1 cellular context compared by ENCODE assay signal in genomic region chr11:65429724-65430405, GRCh38.
TF ChIP-seq lines count a peak whose summit lies in the region.

No MANE protein-coding gene starts in this region.

TF ChIP-seq in K562, 482 proteins besides CTCF, POLR2A, EP300 and RAD21 (continued from another document and continues in another):
- TF ChIP-seq ZNF584 (CRISPR knock-in tag; IDR thresholded peaks at IDR 0.05; ENCODE audit: low read depth) (no peak), YY1 (IDR thresholded peaks at IDR 0.05; ENCODE audit: borderline replicate concordance in 1 of 3, control insufficient read depth in 1 of 3, extremely low read depth in 1 of 3, insufficient read depth in 3 of 3, insufficient read length in 1 of 3, insufficient replicate concordance in 2 of 3, low read depth in 1 of 3, low read length in 2 of 3) (no peak), ZNF274 (IDR thresholded peaks at IDR 0.05; ENCODE audit: borderline replicate concordance, low read depth, low read length) (peak; percentile 49; the same call in 1 of the 2 replicates), FOXJ2 (tag; IDR thresholded peaks at IDR 0.05) (no peak), HNRNPLL (IDR thresholded peaks at IDR 0.05; ENCODE audit: low read depth, low read length, poor library complexity, severe bottlenecking) (no peak), UBTF (IDR thresholded peaks at IDR 0.05; ENCODE audit: borderline replicate concordance in 1 of 2, low read depth in 2 of 2, low read length in 2 of 2) (no peak), SAP30 (IDR thresholded peaks at IDR 0.05; ENCODE audit: borderline replicate concordance, insufficient read depth, low read depth, low read length, poor library complexity, severe bottlenecking) (no peak), CCAR2 (IDR thresholded peaks at IDR 0.05; ENCODE audit: low read depth, low read length) (no peak), NFXL1 (CRISPR knock-in tag; IDR thresholded peaks at IDR 0.05) (no peak), NUFIP1 (IDR thresholded peaks at IDR 0.05; ENCODE audit: partially characterized antibody) (no peak), ZBTB17 (CRISPR knock-in tag; IDR thresholded peaks at IDR 0.05) (0 out of 2 replicates have a peak, but pooled peaks have one; percentile 29), TAF15 (IDR thresholded peaks at IDR 0.05; ENCODE audit: low read depth, low read length) (no peak), WHSC1 (IDR thresholded peaks at IDR 0.05; ENCODE audit: low read length) (no peak), ARID1B (IDR thresholded peaks at IDR 0.05) (no peak), HLTF (IDR thresholded peaks at IDR 0.05) (no peak), ZNF766 (CRISPR knock-in tag; conservative IDR thresholded peaks at IDR 0.05) (no peak), KAT8 (IDR thresholded peaks at IDR 0.05; ENCODE audit: low read depth) (no peak), XRCC4 (IDR thresholded peaks at IDR 0.05; ENCODE audit: extremely low read depth, insufficient read depth, insufficient read length) (no peak), CCNT2 (IDR thresholded peaks at IDR 0.05; ENCODE audit: borderline replicate concordance, extremely low read depth, insufficient read length, low read depth, low read length) (peak; percentile 52), MTA1 (IDR thresholded peaks at IDR 0.05; ENCODE audit: borderline replicate concordance) (no peak), NCOA6 (IDR thresholded peaks at IDR 0.05) (no peak), PCBP2 (IDR thresholded peaks at IDR 0.05; ENCODE audit: low read depth, low read length, poor library complexity, severe bottlenecking) (no peak), STAT5A (IDR thresholded peaks at IDR 0.05; ENCODE audit: borderline replicate concordance, low read length) (no peak), TEAD4 (IDR thresholded peaks at IDR 0.05; ENCODE audit: low read length) (no peak), TEAD4 (CRISPR knock-in tag; IDR thresholded peaks at IDR 0.05; ENCODE audit: borderline replicate concordance) (no peak), SP2 (IDR thresholded peaks at IDR 0.05; ENCODE audit: extremely low read depth, low read depth, low read length, poor library complexity, severe bottlenecking) (no peak), RBFOX2 (IDR thresholded peaks at IDR 0.05; ENCODE audit: low read depth, low read length) (peak; percentile 75), CREM (IDR thresholded peaks at IDR 0.05; ENCODE audit: low read depth) (peak; percentile 24; the same call in 1 of the 2 replicates), NCOA1 (IDR thresholded peaks at IDR 0.05; ENCODE audit: low read depth) (no peak), GTF3C2 (IDR thresholded peaks at IDR 0.05; ENCODE audit: borderline replicate concordance, extremely low read depth, insufficient read length) (no peak), ZNF75A (CRISPR knock-in tag; IDR thresholded peaks at IDR 0.05) (no peak), BCL6 (CRISPR knock-in tag; IDR thresholded peaks at IDR 0.05) (no peak), SMAD1 (IDR thresholded peaks at IDR 0.05; ENCODE audit: low read depth, low read length, partially characterized antibody) (no peak), ETV5 (CRISPR knock-in tag; IDR thresholded peaks at IDR 0.05; ENCODE audit: low read depth) (0 out of 2 replicates have a peak, but pooled peaks have one; percentile 40), CAMTA2 (CRISPR knock-in tag; conservative IDR thresholded peaks at IDR 0.05) (no peak), PTTG1 (tag; IDR thresholded peaks at IDR 0.05; ENCODE audit: low read depth) (no peak), PKNOX1 (IDR thresholded peaks at IDR 0.05) (no peak), ATF1 (CRISPR knock-in tag; IDR thresholded peaks at IDR 0.05) (no peak), ATF1 (tag; IDR thresholded peaks at IDR 0.05) (no peak), ELF1 (tag; IDR thresholded peaks at IDR 0.05) (no peak), NR2F6 (CRISPR knock-in tag; IDR thresholded peaks at IDR 0.05) (0 out of 2 replicates have a peak, but pooled peaks have one; percentile 23)
- TF ChIP-seq, protein P1, sequence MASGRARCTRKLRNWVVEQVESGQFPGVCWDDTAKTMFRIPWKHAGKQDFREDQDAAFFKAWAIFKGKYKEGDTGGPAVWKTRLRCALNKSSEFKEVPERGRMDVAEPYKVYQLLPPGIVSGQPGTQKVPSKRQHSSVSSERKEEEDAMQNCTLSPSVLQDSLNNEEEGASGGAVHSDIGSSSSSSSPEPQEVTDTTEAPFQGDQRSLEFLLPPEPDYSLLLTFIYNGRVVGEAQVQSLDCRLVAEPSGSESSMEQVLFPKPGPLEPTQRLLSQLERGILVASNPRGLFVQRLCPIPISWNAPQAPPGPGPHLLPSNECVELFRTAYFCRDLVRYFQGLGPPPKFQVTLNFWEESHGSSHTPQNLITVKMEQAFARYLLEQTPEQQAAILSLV (tag; IDR thresholded peaks at IDR 0.05) = 0 out of 2 replicates have a peak, but pooled peaks have one; percentile 8
- TF ChIP-seq, protein P2, sequence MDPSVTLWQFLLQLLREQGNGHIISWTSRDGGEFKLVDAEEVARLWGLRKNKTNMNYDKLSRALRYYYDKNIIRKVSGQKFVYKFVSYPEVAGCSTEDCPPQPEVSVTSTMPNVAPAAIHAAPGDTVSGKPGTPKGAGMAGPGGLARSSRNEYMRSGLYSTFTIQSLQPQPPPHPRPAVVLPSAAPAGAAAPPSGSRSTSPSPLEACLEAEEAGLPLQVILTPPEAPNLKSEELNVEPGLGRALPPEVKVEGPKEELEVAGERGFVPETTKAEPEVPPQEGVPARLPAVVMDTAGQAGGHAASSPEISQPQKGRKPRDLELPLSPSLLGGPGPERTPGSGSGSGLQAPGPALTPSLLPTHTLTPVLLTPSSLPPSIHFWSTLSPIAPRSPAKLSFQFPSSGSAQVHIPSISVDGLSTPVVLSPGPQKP (CRISPR knock-in tag; IDR thresholded peaks at IDR 0.05) = no peak
- TF ChIP-seq, protein P3, sequence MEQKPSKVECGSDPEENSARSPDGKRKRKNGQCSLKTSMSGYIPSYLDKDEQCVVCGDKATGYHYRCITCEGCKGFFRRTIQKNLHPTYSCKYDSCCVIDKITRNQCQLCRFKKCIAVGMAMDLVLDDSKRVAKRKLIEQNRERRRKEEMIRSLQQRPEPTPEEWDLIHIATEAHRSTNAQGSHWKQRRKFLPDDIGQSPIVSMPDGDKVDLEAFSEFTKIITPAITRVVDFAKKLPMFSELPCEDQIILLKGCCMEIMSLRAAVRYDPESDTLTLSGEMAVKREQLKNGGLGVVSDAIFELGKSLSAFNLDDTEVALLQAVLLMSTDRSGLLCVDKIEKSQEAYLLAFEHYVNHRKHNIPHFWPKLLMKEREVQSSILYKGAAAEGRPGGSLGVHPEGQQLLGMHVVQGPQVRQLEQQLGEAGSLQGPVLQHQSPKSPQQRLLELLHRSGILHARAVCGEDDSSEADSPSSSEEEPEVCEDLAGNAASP (IDR thresholded peaks at IDR 0.05) = no peak
- TF ChIP-seq, protein P4, sequence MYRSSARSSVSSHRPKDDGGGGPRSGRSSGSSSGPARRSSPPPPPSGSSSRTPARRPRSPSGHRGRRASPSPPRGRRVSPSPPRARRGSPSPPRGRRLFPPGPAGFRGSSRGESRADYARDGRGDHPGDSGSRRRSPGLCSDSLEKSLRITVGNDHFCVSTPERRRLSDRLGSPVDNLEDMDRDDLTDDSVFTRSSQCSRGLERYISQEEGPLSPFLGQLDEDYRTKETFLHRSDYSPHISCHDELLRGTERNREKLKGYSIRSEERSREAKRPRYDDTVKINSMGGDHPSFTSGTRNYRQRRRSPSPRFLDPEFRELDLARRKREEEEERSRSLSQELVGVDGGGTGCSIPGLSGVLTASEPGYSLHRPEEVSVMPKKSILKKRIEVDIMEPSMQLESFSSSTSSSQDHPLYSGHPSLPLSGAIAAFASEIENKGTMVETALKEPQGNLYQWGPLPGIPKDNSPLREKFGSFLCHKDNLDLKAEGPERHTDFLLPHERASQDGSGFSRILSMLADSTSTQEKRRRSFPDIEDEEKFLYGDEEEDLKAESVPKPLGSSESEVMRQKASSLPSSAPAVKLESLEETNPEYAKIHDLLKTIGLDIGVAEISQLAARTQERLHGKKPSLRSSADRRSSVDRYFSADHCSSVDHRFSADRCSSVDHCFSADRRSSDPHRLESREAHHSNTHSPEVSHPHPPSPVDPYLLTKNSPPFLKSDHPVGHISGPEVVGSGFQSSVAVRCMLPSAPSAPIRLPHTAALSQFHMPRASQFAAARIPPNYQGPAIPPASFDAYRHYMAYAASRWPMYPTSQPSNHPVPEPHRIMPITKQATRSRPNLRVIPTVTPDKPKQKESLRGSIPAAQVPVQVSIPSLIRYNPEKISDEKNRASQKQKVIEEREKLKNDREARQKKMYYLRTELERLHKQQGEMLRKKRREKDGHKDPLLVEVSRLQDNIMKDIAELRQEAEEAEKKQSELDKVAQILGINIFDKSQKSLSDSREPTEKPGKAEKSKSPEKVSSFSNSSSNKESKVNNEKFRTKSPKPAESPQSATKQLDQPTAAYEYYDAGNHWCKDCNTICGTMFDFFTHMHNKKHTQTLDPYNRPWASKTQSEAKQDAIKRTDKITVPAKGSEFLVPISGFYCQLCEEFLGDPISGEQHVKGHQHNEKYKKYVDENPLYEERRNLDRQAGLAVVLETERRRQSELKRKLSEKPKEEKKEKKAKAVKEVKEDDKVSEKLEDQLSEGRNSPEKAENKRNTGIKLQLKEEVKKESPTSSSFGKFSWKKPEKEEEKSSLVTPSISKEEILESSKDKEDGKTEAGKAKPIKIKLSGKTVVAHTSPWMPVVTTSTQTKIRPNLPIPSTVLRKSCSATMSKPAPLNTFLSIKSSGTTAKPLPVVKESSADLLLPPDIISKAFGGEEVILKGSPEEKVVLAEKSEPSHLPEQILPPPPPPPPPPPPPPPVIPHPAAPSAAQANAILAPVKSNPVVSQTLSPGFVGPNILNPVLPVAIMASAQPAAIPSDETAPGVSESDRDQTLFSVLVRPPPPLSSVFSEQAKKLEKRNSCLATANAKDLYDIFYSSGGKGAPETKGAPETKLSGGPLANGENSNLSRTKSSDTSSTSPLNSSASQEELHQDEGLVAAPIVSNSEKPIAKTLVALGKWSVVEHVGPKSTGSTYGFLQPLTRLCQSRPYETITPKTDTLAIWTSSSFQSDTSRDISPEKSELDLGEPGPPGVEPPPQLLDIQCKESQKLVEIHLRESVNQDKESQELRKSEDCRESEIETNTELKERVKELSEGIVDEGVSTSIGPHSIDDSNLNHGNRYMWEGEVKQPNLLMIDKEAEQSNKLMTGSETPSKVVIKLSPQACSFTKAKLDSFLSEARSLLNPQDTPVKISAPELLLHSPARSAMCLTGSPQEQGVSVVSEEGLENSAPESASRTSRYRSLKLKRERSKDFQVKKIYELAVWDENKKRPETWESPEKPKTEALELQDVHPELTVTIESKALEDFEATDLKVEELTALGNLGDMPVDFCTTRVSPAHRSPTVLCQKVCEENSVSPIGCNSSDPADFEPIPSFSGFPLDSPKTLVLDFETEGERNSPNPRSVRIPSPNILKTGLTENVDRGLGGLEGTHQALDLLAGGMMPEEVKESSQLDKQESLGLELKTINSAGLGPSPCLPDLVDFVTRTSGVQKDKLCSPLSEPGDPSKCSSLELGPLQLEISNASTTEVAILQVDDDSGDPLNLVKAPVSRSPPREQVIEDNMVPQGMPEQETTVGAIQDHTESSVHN (IDR thresholded peaks at IDR 0.05; ENCODE audit: borderline replicate concordance in 1 of 2, low read depth in 1 of 2) = no peak
